In the genomic region with DNA sequence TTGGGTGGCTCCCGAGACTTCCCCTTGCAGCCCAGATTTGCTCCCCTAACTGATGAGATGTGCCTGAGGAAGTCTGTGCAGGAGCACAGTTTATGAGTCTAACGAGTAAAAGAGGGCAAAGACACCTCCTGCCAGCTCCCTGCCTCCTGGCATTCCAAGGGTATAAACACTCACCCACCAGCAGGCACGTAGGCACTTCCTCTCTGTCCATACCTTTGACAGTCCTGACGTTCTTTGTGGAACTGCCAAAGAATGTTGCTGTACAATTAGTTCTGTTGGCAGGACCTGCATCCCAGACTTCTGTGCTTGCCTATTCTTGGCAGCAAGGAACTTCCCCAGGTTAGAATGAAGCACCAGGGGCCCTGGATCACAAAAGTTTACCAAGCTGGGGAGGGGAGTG, we compare ENCODE assay signal across 32 cellular contexts.
"Had no signal": no experiment of that assay in that cellular context is flagged by ENCODE, and none has a peak within 500 bp of the region (broad histone marks: within the 10 kb centered on the region; RNA-seq: fewer than 3 reads in every experiment).

No MANE protein-coding gene starts in this region.

- H3K36me3 ChIP-seq: adrenal gland had no signal

- DNase-seq: activated B cell treated with CpG ODN at 0.5 μM for 24 hours; activated CD4-positive, alpha-beta memory T cell treated with anti-CD3 and anti-CD28 coated beads for 36 hours; activated CD4-positive, alpha-beta T cell treated with anti-CD3 and anti-CD28 coated beads for 4 hours; activated CD4-positive, alpha-beta T cell treated with anti-CD3 and anti-CD28 coated beads, Interleukin-2, amount 50 U/mL, for 1 hour; activated CD4-positive, CD25-positive, alpha-beta regulatory T cell treated with anti-CD3 and anti-CD28 coated beads, Interleukin-2, amount 50 U/mL, for 72 hours; activated CD8-positive, alpha-beta memory T cell treated with anti-CD3 and anti-CD28 coated beads, Interleukin-2, amount 50 U/mL, for 4 hours; activated gamma-delta T cell treated with Interleukin-2 at 50 U/mL for 16 hours; activated naive CD4-positive, alpha-beta T cell treated with anti-CD3 and anti-CD28 coated beads for 36 hours; activated T-cell treated with anti-CD3 and anti-CD28 coated beads for 4 hours; activated T-cell treated with anti-CD3 and anti-CD28 coated beads, Interleukin-2, amount 50 U/mL, for 4 hours; adrenal gland; IMR-90; NCI-H1105; NCI-H1417 treated with DMSO at 0.1 percent for 48 hours; NCI-H187 treated with DMSO at 0.1 percent for 48 hours; NCI-H2081; NCI-H226; NCI-H446 treated with DMSO at 0.1 percent for 48 hours; NCI-H524; SIG-M5; T-helper 1 cell; T-helper 2 cell; T-helper 9 cell had no signal

- H3K27ac ChIP-seq: adrenal gland, VCaP had no signal

- H3K9me3 ChIP-seq: adrenal gland had no signal

- H3K4me1 ChIP-seq: adrenal gland had no signal

- ATAC-seq: activated naive CD4-positive, alpha-beta T cell treated with anti-CD3 and anti-CD28 coated beads, Interleukin-2, amount 50 U/mL, for 72 hours; activated T-cell treated with anti-CD3 and anti-CD28 coated beads, Interleukin-2, amount 50 U/mL, for 4 hours; K562; Panc1; Right ventricle myocardium inferior; SK-N-SH treated with all-trans-retinoic acid at 6 μM for 48 hours had no signal

- H3K4me1 Mint-ChIP-seq: activated B cell treated with CpG ODN at 0.5 μM for 24 hours had no signal

- H3K27me3 Mint-ChIP-seq: activated B cell treated with CpG ODN at 0.5 μM for 24 hours; activated CD4-positive, alpha-beta memory T cell treated with anti-CD3 and anti-CD28 coated beads for 36 hours had no signal

- FAIRE-seq: astrocyte, K562 had no signal

- H3K27ac Mint-ChIP-seq: activated B cell treated with CpG ODN at 0.5 μM for 24 hours; activated CD4-positive, alpha-beta memory T cell treated with anti-CD3 and anti-CD28 coated beads for 36 hours; activated naive CD4-positive, alpha-beta T cell treated with anti-CD3 and anti-CD28 coated beads for 36 hours; activated naive CD4-positive, alpha-beta T cell treated with anti-CD3 and anti-CD28 coated beads, Interleukin-2, amount 50 U/mL, for 72 hours; activated T-helper 1 cell treated with anti-CD3 and anti-CD28 coated beads, Interleukin-12 subunit alpha, Interleukin-12 subunit beta, Interleukin-2, Interleukin-4 antibody, amounts not matched to agents 30 ng/mL and 10 ng/mL and 1 ng/mL, durations not matched to agents 14 hours and 24 hours and 36 hours; brain had no signal

- H3K9me3 Mint-ChIP-seq: activated CD4-positive, alpha-beta memory T cell treated with anti-CD3 and anti-CD28 coated beads for 36 hours; activated naive CD4-positive, alpha-beta T cell treated with anti-CD3 and anti-CD28 coated beads for 36 hours had no signal

- H3K4me3 ChIP-seq: adrenal gland, K562 had no signal

- H3K4me3 Mint-ChIP-seq: activated B cell treated with CpG ODN at 0.5 μM for 24 hours; activated CD4-positive, alpha-beta memory T cell treated with anti-CD3 and anti-CD28 coated beads for 36 hours; activated naive CD4-positive, alpha-beta T cell treated with anti-CD3 and anti-CD28 coated beads for 36 hours; activated T-cell treated with anti-CD3 and anti-CD28 coated beads, Interleukin-2, amount 50 U/mL, for 4 hours; activated T-helper 1 cell treated with anti-CD3 and anti-CD28 coated beads, Interleukin-12 subunit alpha, Interleukin-12 subunit beta, Interleukin-2, Interleukin-4 antibody, amounts not matched to agents 30 ng/mL and 10 ng/mL and 1 ng/mL, durations not matched to agents 14 hours and 24 hours and 36 hours; brain had no signal

- H3K27me3 ChIP-seq: adrenal gland had no signal

- H3K36me3 Mint-ChIP-seq: brain had no signal
